ENCODE assay signal across 8 cellular contexts in genomic region chr17:76264425-76264754, GRCh38. TPM values are rescaled to one million over a fixed set of nuclear protein-coding genes. Genes with fewer than 3 reads are reported as not detected.
DNase-seq lines count a peak whose midpoint lies in the region; ATAC-seq lines count a peak whose summit lies in the region.

No MANE protein-coding gene starts in this region.

- DNase-seq in Karpas-422 (no peak), DMS53 (lab: John Stamatoyannopoulos, UW) (no peak), NCI-H82 treated with DMSO at 0.1 percent for 48 hours (lab: John Stamatoyannopoulos, UW; ENCODE audit: unreplicated experiment) (no peak)
- DNase-seq in effector memory CD4-positive, alpha-beta T cell: no peak

- peak overlapping the region; percentile 84 for H2AFZ ChIP-seq in Karpas-422 (ENCODE audit: low read length)

- no peaks in the 10 kb centered on the region for H3K9me2 ChIP-seq in Karpas-422 (replicated peaks; ENCODE audit: insufficient read depth, low read length)

- peak overlapping the region; percentile 80 for H3K27ac ChIP-seq in Karpas-422 (ENCODE audit: low read length)
- peak overlapping the region; percentile 65 for H3K27ac ChIP-seq in effector memory CD4-positive, alpha-beta T cell (ENCODE audit: insufficient read depth, low read length, poor library complexity, severe bottlenecking)
- peak overlapping the region; percentile 18 for H3K27ac ChIP-seq in rectal smooth muscle tissue (ENCODE audit: low read depth, low read length)

- H3K4me1 ChIP-seq in Karpas-422 (ENCODE audit: low read length) (peaks cover 64% of the 10 kb centered on the region), rectal smooth muscle tissue (ENCODE audit: control insufficient read depth, insufficient read depth, low read length) (peaks cover 14% of the 10 kb centered on the region)
- peaks cover 32% of the 10 kb centered on the region for H3K4me1 ChIP-seq in effector memory CD4-positive, alpha-beta T cell (ENCODE audit: control insufficient read depth, insufficient read depth, low read length, poor library complexity, severe bottlenecking)

- H3K36me3 ChIP-seq in Karpas-422 (ENCODE audit: insufficient read depth, low read length) (no peaks in the 10 kb centered on the region), rectal smooth muscle tissue (ENCODE audit: control insufficient read depth, insufficient read depth, low read length) (no peaks in the 10 kb centered on the region)
- H3K36me3 ChIP-seq in effector memory CD4-positive, alpha-beta T cell (ENCODE audit: control insufficient read depth, insufficient read depth, low read length): peaks cover 7% of the 10 kb centered on the region

- H3K9ac ChIP-seq in Karpas-422 (ENCODE audit: low read length) (peak overlapping the region; percentile 62), rectal smooth muscle tissue (ENCODE audit: low read length) (no peak overlapping the region)

- ATAC-seq in GM18502 (IDR thresholded peaks at IDR 0.05; ENCODE audit: poor library complexity, unreplicated experiment) (peak; percentile 1), GM21825 (IDR thresholded peaks at IDR 0.05; ENCODE audit: unreplicated experiment) (no peak), HG02840 (IDR thresholded peaks at IDR 0.05; ENCODE audit: low FRiP score, unreplicated experiment) (no peak)

- H3K4me3 ChIP-seq in Karpas-422 (ENCODE audit: low read length) (peak overlapping the region; percentile 58), rectal smooth muscle tissue (ENCODE audit: low read length) (no peak overlapping the region)
- peak overlapping the region; percentile 26 for H3K4me3 ChIP-seq in effector memory CD4-positive, alpha-beta T cell (ENCODE audit: insufficient read depth, low read depth, low read length, poor library complexity, severe bottlenecking)

- H3K9me3 ChIP-seq in Karpas-422 (ENCODE audit: low read length): no peaks in the 10 kb centered on the region
- no peaks in the 10 kb centered on the region for H3K9me3 ChIP-seq in effector memory CD4-positive, alpha-beta T cell (ENCODE audit: control insufficient read depth, low read length)

- H3K27me3 ChIP-seq in Karpas-422 (ENCODE audit: low read length) (no peaks in the 10 kb centered on the region), rectal smooth muscle tissue (ENCODE audit: control insufficient read depth, insufficient read depth, low read length) (no peaks in the 10 kb centered on the region)
- no peaks in the 10 kb centered on the region for H3K27me3 ChIP-seq in effector memory CD4-positive, alpha-beta T cell (replicated peaks; ENCODE audit: control insufficient read depth, insufficient read depth, low read length, poor library complexity, severe bottlenecking)

- no peaks in the 10 kb centered on the region for H4K20me1 ChIP-seq in Karpas-422 (ENCODE audit: insufficient read depth, low read depth, low read length)

- H3K4me2 ChIP-seq in Karpas-422 (ENCODE audit: low read depth, low read length, poor library complexity, severe bottlenecking): peak overlapping the region; percentile 87

- peaks cover 19% of the 10 kb centered on the region for H3K79me2 ChIP-seq in Karpas-422 (ENCODE audit: low read length)

RNA-seq across cellular contexts. Expression of gene UBALD2, which starts 0.8 kb away (rescaled TPM):
- total RNA-seq in Karpas-422 (2014; rRNA removed; shearing (Covaris generic); ENCODE audit: low replicate concordance): 22.5 and 46.3 TPM in 2 replicates

RNA-seq across cellular contexts. Expression of gene RNF157, which starts 24.1 kb away (rescaled TPM):
- total RNA-seq in Karpas-422 (2014; rRNA removed; shearing (Covaris generic); ENCODE audit: low replicate concordance): not detected in 2 replicates

RNA-seq across cellular contexts. Expression of gene QRICH2, which starts 43.7 kb away (rescaled TPM):
- 3.1 and 3.7 TPM in 2 replicates for total RNA-seq in Karpas-422 (2014; rRNA removed; shearing (Covaris generic); ENCODE audit: low replicate concordance)

Comparison
In these comparisons a context has a peak if more than half of its experiments do, and no peak if none do; other contexts are left out.
1. H3K27ac ChIP-seq: peak in every context shown above with its lines; median percentile 80 in Karpas-422; 65 in effector memory CD4-positive, alpha-beta T cell; 18 in rectal smooth muscle tissue.